1 cellular context compared by ENCODE assay signal in genomic region chr11:66336234-66337102, GRCh38.
A peak's percentile ranks its signal among the peaks of the same experiment; 100 is the strongest.
TF ChIP-seq lines count a peak whose summit lies in the region.

Gene RIN1 (minus strand): TSS chr11:66336434. CDS start chr11:66336402, 32 bp downstream.

TF ChIP-seq in HepG2, 621 proteins besides CTCF, POLR2A, EP300 and RAD21 (continued from another document and continues in another):
- TF ChIP-seq ZNF280D (CRISPR knock-in tag; IDR thresholded peaks at IDR 0.05) = peak; percentile 71; the same call in 1 of the 2 replicates
- TF ChIP-seq GATA4 (IDR thresholded peaks at IDR 0.05; ENCODE audit: borderline replicate concordance, low read depth) = peak; percentile 52; the same call in 1 of the 2 replicates
- peak; percentile 30; the same call in 1 of the 2 replicates for TF ChIP-seq ZFP36L1 (CRISPR knock-in tag; IDR thresholded peaks at IDR 0.05)
- peak; percentile 90; the same call in 1 of the 3 replicates for TF ChIP-seq MXI1 (IDR thresholded peaks at IDR 0.05; ENCODE audit: borderline replicate concordance, low read depth, low read length)
- TF ChIP-seq HNRNPH1 (optimal IDR thresholded peaks at IDR 0.05; ENCODE audit: low read depth, low read length) = no peak
- TF ChIP-seq ZNF232 (CRISPR knock-in tag; IDR thresholded peaks at IDR 0.05; ENCODE audit: borderline replicate concordance) = peak; percentile 41; the same call in 1 of the 2 replicates
- TF ChIP-seq MXD3 (CRISPR knock-in tag; IDR thresholded peaks at IDR 0.05) = peak; percentile 56
- TF ChIP-seq ZZZ3 (CRISPR knock-in tag; IDR thresholded peaks at IDR 0.05; ENCODE audit: borderline replicate concordance) = no peak
- TF ChIP-seq SP2 (CRISPR knock-in tag; IDR thresholded peaks at IDR 0.05) = peak; percentile 43
- TF ChIP-seq ZC3H4 (CRISPR knock-in tag; IDR thresholded peaks at IDR 0.05; ENCODE audit: borderline replicate concordance) = no peak
- no peak for TF ChIP-seq SRF (IDR thresholded peaks at IDR 0.05; ENCODE audit: low read depth, low read length)
- 0 out of 2 replicates have a peak, but pooled peaks have one; percentile 23 for TF ChIP-seq CBX5 (CRISPR knock-in tag; IDR thresholded peaks at IDR 0.05; ENCODE audit: borderline replicate concordance)
- TF ChIP-seq ZC3H13 (CRISPR knock-in tag; IDR thresholded peaks at IDR 0.05) = peak; percentile 86; the same call in 1 of the 2 replicates
- TF ChIP-seq KLF16 (CRISPR knock-in tag; IDR thresholded peaks at IDR 0.05) = peak in 1 of 2 experiments; percentile 90; a peak in 2 of 4 replicates
- TF ChIP-seq ZBTB49 (CRISPR knock-in tag; IDR thresholded peaks at IDR 0.05; ENCODE audit: borderline replicate concordance) = no peak
- TF ChIP-seq NFE2L2 (IDR thresholded peaks at IDR 0.05; ENCODE audit: low read length) = no peak
- TF ChIP-seq PTBP1 (IDR thresholded peaks at IDR 0.05; ENCODE audit: low read depth, low read length, poor library complexity, severe bottlenecking) = peak; percentile 62
- TF ChIP-seq SP140L (CRISPR knock-in tag; IDR thresholded peaks at IDR 0.05; ENCODE audit: borderline replicate concordance) = 0 out of 2 replicates have a peak, but pooled peaks have one; percentile 85
- TF ChIP-seq ARID3A (IDR thresholded peaks at IDR 0.05; ENCODE audit: low read depth, low read length) = 0 out of 2 replicates have a peak, but pooled peaks have one; percentile 33
- TF ChIP-seq ZNF253 (CRISPR knock-in tag; IDR thresholded peaks at IDR 0.05; ENCODE audit: borderline replicate concordance) = no peak
- peak; percentile 98 for TF ChIP-seq ZNF350 (CRISPR knock-in tag; IDR thresholded peaks at IDR 0.05; ENCODE audit: borderline replicate concordance, low read depth)
- 0 out of 2 replicates have a peak, but pooled peaks have one; percentile 40 for TF ChIP-seq ZNF766 (CRISPR knock-in tag; IDR thresholded peaks at IDR 0.05; ENCODE audit: borderline replicate concordance)
- no peak for TF ChIP-seq ZNF251 (CRISPR knock-in tag; IDR thresholded peaks at IDR 0.05)
- peak; percentile 94 for TF ChIP-seq HNF1B (CRISPR knock-in tag; IDR thresholded peaks at IDR 0.05)
- TF ChIP-seq JARID2 (CRISPR knock-in tag; IDR thresholded peaks at IDR 0.05; ENCODE audit: insufficient replicate concordance) = no peak
- TF ChIP-seq ZBTB7A (CRISPR knock-in tag; IDR thresholded peaks at IDR 0.05) = peak; percentile 89
- peak; percentile 68; the same call in 1 of the 2 replicates for TF ChIP-seq KLF12 (CRISPR knock-in tag; IDR thresholded peaks at IDR 0.05; ENCODE audit: borderline replicate concordance)
- peak; percentile 85; the same call in 1 of the 2 replicates for TF ChIP-seq SRY (CRISPR knock-in tag; IDR thresholded peaks at IDR 0.05)
- TF ChIP-seq THAP9 (CRISPR knock-in tag; IDR thresholded peaks at IDR 0.05; ENCODE audit: borderline replicate concordance) = peak; percentile 70; the same call in 1 of the 2 replicates
- peak; percentile 83; the same call in 1 of the 2 replicates for TF ChIP-seq KDM2A (CRISPR knock-in tag; IDR thresholded peaks at IDR 0.05; ENCODE audit: borderline replicate concordance, low read depth)
- peak; percentile 67 for TF ChIP-seq ZNF605 (CRISPR knock-in tag; IDR thresholded peaks at IDR 0.05)
- peak; percentile 79; the same call in 1 of the 2 replicates for TF ChIP-seq HBP1 (CRISPR knock-in tag; IDR thresholded peaks at IDR 0.05; ENCODE audit: low read depth)
- TF ChIP-seq ZMYM4 (CRISPR knock-in tag; IDR thresholded peaks at IDR 0.05) = peak; percentile 54; the same call in 1 of the 2 replicates
- no peak for TF ChIP-seq SP1 (IDR thresholded peaks at IDR 0.05)
- TF ChIP-seq SP1 (CRISPR knock-in tag; IDR thresholded peaks at IDR 0.05) = peak; percentile 55
- TF ChIP-seq TSC22D2 (CRISPR knock-in tag; IDR thresholded peaks at IDR 0.05; ENCODE audit: borderline replicate concordance) = 0 out of 2 replicates have a peak, but pooled peaks have one; percentile 87
- peak; percentile 41; the same call in 1 of the 2 replicates for TF ChIP-seq ZBTB33 (CRISPR knock-in tag; IDR thresholded peaks at IDR 0.05)
- peak; percentile 81; the same call in 1 of the 2 replicates for TF ChIP-seq MIER3 (CRISPR knock-in tag; IDR thresholded peaks at IDR 0.05; ENCODE audit: borderline replicate concordance)
- TF ChIP-seq ZFP41 (CRISPR knock-in tag; IDR thresholded peaks at IDR 0.05; ENCODE audit: borderline replicate concordance) = no peak
- TF ChIP-seq BRCA1 (CRISPR knock-in tag; IDR thresholded peaks at IDR 0.05) = peak; percentile 50; the same call in 1 of the 2 replicates
- peak; percentile 91 for TF ChIP-seq HIVEP1 (CRISPR knock-in tag; IDR thresholded peaks at IDR 0.05)
- TF ChIP-seq ZNF691 (CRISPR knock-in tag; IDR thresholded peaks at IDR 0.05; ENCODE audit: borderline replicate concordance, low read depth) = peak; percentile 88; the same call in 1 of the 2 replicates
